23 cellular contexts compared by ENCODE assay signal in genomic region chr5:172492991-172493390, GRCh38. TPM values are rescaled to one million over a fixed set of nuclear protein-coding genes. Genes with fewer than 3 reads are reported as not detected.
DNase-seq lines count a peak whose midpoint lies in the region; ATAC-seq and TF ChIP-seq lines count a peak whose summit lies in the region.
"Had no signal": no experiment of that assay in that cellular context is flagged by ENCODE, and none has a peak within 500 bp of the region (broad histone marks: within the 10 kb centered on the region; RNA-seq: fewer than 3 reads in every experiment).

No MANE protein-coding gene starts in this region.

- H3K36me3 Mint-ChIP-seq in endodermal cell (ENCODE audit: low read depth), result no peaks in the 10 kb centered on the region
- H3K36me3 Mint-ChIP-seq: CD8-positive, alpha-beta T cell had no signal

- no peaks in the 10 kb centered on the region for H3K27me3 ChIP-seq in endodermal cell (ENCODE audit: control insufficient read depth, insufficient read depth, low read length, poor library complexity, severe bottlenecking)
- H3K27me3 ChIP-seq: Peyer's patch had no signal

- H3K4me1 ChIP-seq in endodermal cell (ENCODE audit: control insufficient read depth, insufficient read depth, low read length), result no peaks in the 10 kb centered on the region
- H3K4me1 ChIP-seq: Peyer's patch had no signal

- no peak for ATAC-seq in GM21723 (IDR thresholded peaks at IDR 0.05; ENCODE audit: unreplicated experiment)
- ATAC-seq: CD8-positive, alpha-beta T cell; GM23338; Right ventricle myocardium inferior had no signal

- peaks cover 24% of the 10 kb centered on the region for H3K27me3 Mint-ChIP-seq in endodermal cell (ENCODE audit: insufficient read depth)

- no peak for TF ChIP-seq CTCF in endodermal cell (conservative IDR thresholded peaks at IDR 0.05)

- 89 to 96% methylated on average over 5 to 7 of the region's 7 CpGs for WGBS in endodermal cell (ENCODE audit: insufficient coverage in 1 of 2, insufficient read length in 1 of 2), 2 experiments

- no peak overlapping the region for H3K9ac ChIP-seq in endodermal cell (ENCODE audit: extremely low read depth, low read length, poor library complexity, severe bottlenecking)

- DNase-seq in activated CD8-positive, alpha-beta memory T cell treated with anti-CD3 and anti-CD28 coated beads, Interleukin-2, amount 50 U/mL, for 48 hours, result peak; percentile 32
- DNase-seq in activated CD8-positive, alpha-beta memory T cell treated with anti-CD3 and anti-CD28 coated beads, Interleukin-2, amount 50 U/mL, for 4 hours, result no peak
- DNase-seq in endodermal cell (peak; percentile 33), mucosa of gallbladder (ENCODE audit: low spot score) (peak; percentile 21), ureter (ENCODE audit: low spot score) (peak; percentile 30), NCI-H2227 (lab: John Stamatoyannopoulos, UW; ENCODE audit: unreplicated experiment) (no peak), NCI-H1048 (lab: John Stamatoyannopoulos, UW) (no peak)
- DNase-seq: 8988T; Calu3; CD8-positive, alpha-beta T cell; DMS53; Kasumi-1; MM.1S; NCI-H1092 treated with DMSO at 0.1 percent for 48 hours; NCI-H146; NCI-H2081 treated with DMSO at 0.1 percent for 48 hours; NCI-H510A; NCI-H748 treated with DMSO at 0.1 percent for 48 hours; NK-92 treated with Interleukin-12 subunit alpha and Interleukin-12 subunit beta, amount 100 ng/mL, for 24 hours had no signal

- H3K36me3 ChIP-seq in endodermal cell (ENCODE audit: control insufficient read depth, insufficient read depth, low read length), result no peaks in the 10 kb centered on the region
- H3K36me3 ChIP-seq: Peyer's patch had no signal

- H3K9me3 ChIP-seq in endodermal cell (ENCODE audit: control insufficient read depth, low read length), result no peaks in the 10 kb centered on the region
- H3K9me3 ChIP-seq: Peyer's patch had no signal

- peaks cover 5% of the 10 kb centered on the region for H3K4me1 Mint-ChIP-seq in endodermal cell
- H3K4me1 Mint-ChIP-seq: GM23338 had no signal

- no peak overlapping the region for H3K4me3 ChIP-seq in endodermal cell (ENCODE audit: low read length)
- H3K4me3 ChIP-seq: GM23338, Peyer's patch had no signal

- peaks cover 2% of the 10 kb centered on the region for H3K9me3 Mint-ChIP-seq in endodermal cell
- H3K9me3 Mint-ChIP-seq: CD8-positive, alpha-beta T cell; GM23338 had no signal

- H3K27ac Mint-ChIP-seq in endodermal cell, result no peak overlapping the region
- H3K27ac Mint-ChIP-seq: CD8-positive, alpha-beta T cell; GM23338 had no signal

- H3K27ac ChIP-seq in endodermal cell (ENCODE audit: low read depth, low read length), result no peak overlapping the region
- H3K27ac ChIP-seq: Peyer's patch had no signal

- H3K4me3 Mint-ChIP-seq in endodermal cell, result no peak overlapping the region
- H3K4me3 Mint-ChIP-seq: CD8-positive, alpha-beta T cell; GM23338 had no signal

RNA-seq across cellular contexts. Expression of gene SH3PXD2B, which starts 38.7 kb away (rescaled TPM):
- total RNA-seq in endodermal cell (10 to 100 TPM; 62.2 to 74.9 TPM), mucosa of gallbladder (30.6 TPM), ureter (39.8 TPM)
- polyA plus RNA-seq in endodermal cell (2013, experiment 1 of 2), result 46.2 TPM
- 45.0 TPM for polyA plus RNA-seq in endodermal cell (2013, experiment 2 of 2)

Comparison
In these comparisons a context has a peak if more than half of its experiments do, and no peak if none do; other contexts are left out.
1. DNase-seq: peak in activated CD8-positive, alpha-beta memory T cell treated with anti-CD3 and anti-CD28 coated beads, Interleukin-2, amount 50 U/mL, for 48 hours (single experiment), endodermal cell (single experiment), mucosa of gallbladder (single experiment) and ureter (single experiment); none in activated CD8-positive, alpha-beta memory T cell treated with anti-CD3 and anti-CD28 coated beads, Interleukin-2, amount 50 U/mL, for 4 hours (single experiment), NCI-H2227 (single experiment) and NCI-H1048 (single experiment).